Comparison of ENCODE assay signal across 1 cellular context in the genomic region with DNA sequence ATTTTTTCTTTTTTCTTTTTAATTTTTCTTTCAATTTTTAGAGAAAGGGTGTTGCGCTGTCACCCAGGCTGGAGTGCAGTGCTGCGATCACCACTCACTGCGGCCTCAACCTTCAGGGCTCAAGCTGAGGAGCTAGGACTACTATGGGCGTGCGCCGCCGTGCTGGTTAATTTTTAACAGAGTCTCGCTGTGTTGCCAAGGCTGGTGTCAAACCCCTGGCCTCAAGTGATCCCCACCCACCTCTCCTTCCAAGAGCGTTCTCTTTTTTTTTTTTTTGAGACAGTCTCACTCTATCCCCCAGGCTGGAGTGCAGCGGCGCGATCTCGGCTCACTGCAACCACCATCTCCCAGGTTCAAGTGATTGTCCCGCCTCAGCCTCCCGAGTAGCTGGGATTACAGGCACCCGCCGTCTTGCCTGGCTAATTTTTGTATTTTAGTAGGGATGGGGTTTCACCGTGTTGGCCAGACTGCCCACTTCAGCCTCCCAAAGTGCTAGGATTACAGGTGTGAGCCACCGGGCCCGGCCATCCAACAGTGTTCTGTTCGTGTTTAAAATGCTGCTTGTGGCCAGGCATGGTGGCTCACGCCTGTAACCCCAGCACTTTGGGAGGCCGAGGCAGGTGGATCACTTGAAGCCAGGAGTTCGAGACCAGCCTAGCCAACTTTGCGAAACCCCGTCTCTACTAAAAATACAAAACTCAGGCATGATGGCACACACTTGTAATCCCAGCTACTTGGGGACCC.
A peak's percentile ranks its signal among the peaks of the same experiment; 100 is the strongest.
TF ChIP-seq lines count a peak whose summit lies in the region.

No MANE protein-coding gene starts in this region.

TF ChIP-seq in HepG2, 621 proteins besides CTCF, POLR2A, EP300 and RAD21 (continued from another document and continues in another):
- TF ChIP-seq, protein P1, sequence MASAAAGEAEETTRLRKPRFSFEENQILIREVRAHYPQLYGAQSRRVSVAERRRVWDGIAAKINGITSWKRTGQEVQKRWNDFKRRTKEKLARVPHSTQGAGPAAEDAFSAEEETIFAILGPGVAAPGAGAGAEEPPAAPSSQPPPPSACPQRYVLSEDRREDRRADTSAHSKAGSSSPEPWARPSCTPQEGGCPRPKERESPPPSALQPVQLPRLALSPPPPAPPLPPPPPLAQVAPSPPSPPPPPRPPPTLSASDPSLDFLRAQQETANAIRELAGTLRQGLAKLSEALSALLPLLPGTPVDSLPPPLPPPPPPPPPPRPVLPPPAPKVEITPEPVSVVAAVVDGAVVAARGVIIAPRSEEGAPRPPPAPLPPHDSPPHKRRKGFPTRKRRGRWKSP (CRISPR knock-in tag; IDR thresholded peaks at IDR 0.05), result no peak
- TF ChIP-seq ZSCAN5A (CRISPR knock-in tag; IDR thresholded peaks at IDR 0.05; ENCODE audit: borderline replicate concordance), result no peak
- TF ChIP-seq, protein P2, sequence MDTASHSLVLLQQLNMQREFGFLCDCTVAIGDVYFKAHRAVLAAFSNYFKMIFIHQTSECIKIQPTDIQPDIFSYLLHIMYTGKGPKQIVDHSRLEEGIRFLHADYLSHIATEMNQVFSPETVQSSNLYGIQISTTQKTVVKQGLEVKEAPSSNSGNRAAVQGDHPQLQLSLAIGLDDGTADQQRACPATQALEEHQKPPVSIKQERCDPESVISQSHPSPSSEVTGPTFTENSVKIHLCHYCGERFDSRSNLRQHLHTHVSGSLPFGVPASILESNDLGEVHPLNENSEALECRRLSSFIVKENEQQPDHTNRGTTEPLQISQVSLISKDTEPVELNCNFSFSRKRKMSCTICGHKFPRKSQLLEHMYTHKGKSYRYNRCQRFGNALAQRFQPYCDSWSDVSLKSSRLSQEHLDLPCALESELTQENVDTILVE (CRISPR knock-in tag; IDR thresholded peaks at IDR 0.05), result no peak
- TF ChIP-seq ZHX2 (IDR thresholded peaks at IDR 0.05; ENCODE audit: low read depth), result no peak
- no peak for TF ChIP-seq ZHX2 (CRISPR knock-in tag; IDR thresholded peaks at IDR 0.05; ENCODE audit: borderline replicate concordance)
- TF ChIP-seq, protein P3, sequence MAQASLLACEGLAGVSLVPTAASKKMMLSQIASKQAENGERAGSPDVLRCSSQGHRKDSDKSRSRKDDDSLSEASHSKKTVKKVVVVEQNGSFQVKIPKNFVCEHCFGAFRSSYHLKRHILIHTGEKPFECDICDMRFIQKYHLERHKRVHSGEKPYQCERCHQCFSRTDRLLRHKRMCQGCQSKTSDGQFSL (CRISPR knock-in tag; IDR thresholded peaks at IDR 0.05), result no peak
- TF ChIP-seq PTBP1 (IDR thresholded peaks at IDR 0.05; ENCODE audit: low read depth, low read length, poor library complexity, severe bottlenecking), result peak; percentile 51
- peak; percentile 49 for TF ChIP-seq KAT7 (CRISPR knock-in tag; IDR thresholded peaks at IDR 0.05; ENCODE audit: borderline replicate concordance)
- TF ChIP-seq TCF12 (IDR thresholded peaks at IDR 0.05), result no peak
- TF ChIP-seq TCF12 (CRISPR knock-in tag; IDR thresholded peaks at IDR 0.05), result no peak
- TF ChIP-seq ZMYM4 (CRISPR knock-in tag; IDR thresholded peaks at IDR 0.05), result peak; percentile 33; the same call in 1 of the 2 replicates
- no peak for TF ChIP-seq ZBTB46 (CRISPR knock-in tag; IDR thresholded peaks at IDR 0.05; ENCODE audit: borderline replicate concordance)
- TF ChIP-seq FOXO1 (CRISPR knock-in tag; IDR thresholded peaks at IDR 0.05), result peak; percentile 25; the same call in 1 of the 2 replicates
- no peak for TF ChIP-seq MAX (IDR thresholded peaks at IDR 0.05)
- TF ChIP-seq NFAT5 (CRISPR knock-in tag; IDR thresholded peaks at IDR 0.05), result no peak
- peak; percentile 78; the same call in 1 of the 2 replicates for TF ChIP-seq MEIS1 (CRISPR knock-in tag; IDR thresholded peaks at IDR 0.05; ENCODE audit: borderline replicate concordance)
- TF ChIP-seq POLR2AphosphoS2 (IDR thresholded peaks at IDR 0.05; ENCODE audit: low read depth, low read length), result no peak
- no peak for TF ChIP-seq NR2F1 (CRISPR knock-in tag; IDR thresholded peaks at IDR 0.05)
- TF ChIP-seq, protein P4, sequence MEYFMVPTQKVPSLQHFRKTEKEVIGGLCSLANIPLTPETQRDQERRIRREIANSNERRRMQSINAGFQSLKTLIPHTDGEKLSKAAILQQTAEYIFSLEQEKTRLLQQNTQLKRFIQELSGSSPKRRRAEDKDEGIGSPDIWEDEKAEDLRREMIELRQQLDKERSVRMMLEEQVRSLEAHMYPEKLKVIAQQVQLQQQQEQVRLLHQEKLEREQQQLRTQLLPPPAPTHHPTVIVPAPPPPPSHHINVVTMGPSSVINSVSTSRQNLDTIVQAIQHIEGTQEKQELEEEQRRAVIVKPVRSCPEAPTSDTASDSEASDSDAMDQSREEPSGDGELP (IDR thresholded peaks at IDR 0.05; ENCODE audit: borderline replicate concordance, low read depth), result no peak
- 0 out of 2 replicates have a peak, but pooled peaks have one; percentile 50 for TF ChIP-seq FOXO4 (CRISPR knock-in tag; conservative IDR thresholded peaks at IDR 0.05)
- no peak for TF ChIP-seq ZNF296 (CRISPR knock-in tag; conservative IDR thresholded peaks at IDR 0.05)
- no peak for TF ChIP-seq ZNF180 (CRISPR knock-in tag; IDR thresholded peaks at IDR 0.05; ENCODE audit: borderline replicate concordance, low read depth)
- no peak for TF ChIP-seq ZNF12 (CRISPR knock-in tag; IDR thresholded peaks at IDR 0.05)
- TF ChIP-seq NR3C1 (CRISPR knock-in tag; IDR thresholded peaks at IDR 0.05), result no peak
- TF ChIP-seq, protein P5, sequence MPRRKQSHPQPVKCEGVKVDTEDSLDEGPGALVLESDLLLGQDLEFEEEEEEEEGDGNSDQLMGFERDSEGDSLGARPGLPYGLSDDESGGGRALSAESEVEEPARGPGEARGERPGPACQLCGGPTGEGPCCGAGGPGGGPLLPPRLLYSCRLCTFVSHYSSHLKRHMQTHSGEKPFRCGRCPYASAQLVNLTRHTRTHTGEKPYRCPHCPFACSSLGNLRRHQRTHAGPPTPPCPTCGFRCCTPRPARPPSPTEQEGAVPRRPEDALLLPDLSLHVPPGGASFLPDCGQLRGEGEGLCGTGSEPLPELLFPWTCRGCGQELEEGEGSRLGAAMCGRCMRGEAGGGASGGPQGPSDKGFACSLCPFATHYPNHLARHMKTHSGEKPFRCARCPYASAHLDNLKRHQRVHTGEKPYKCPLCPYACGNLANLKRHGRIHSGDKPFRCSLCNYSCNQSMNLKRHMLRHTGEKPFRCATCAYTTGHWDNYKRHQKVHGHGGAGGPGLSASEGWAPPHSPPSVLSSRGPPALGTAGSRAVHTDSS (CRISPR knock-in tag; conservative IDR thresholded peaks at IDR 0.05), result no peak
- no peak for TF ChIP-seq PHF5A (CRISPR knock-in tag; IDR thresholded peaks at IDR 0.05; ENCODE audit: low read depth, unreplicated experiment)
- TF ChIP-seq RFXANK (CRISPR knock-in tag; IDR thresholded peaks at IDR 0.05), result no peak
